Comparison of ENCODE assay signal across 8 cellular contexts in genomic region chr13:24053505-24054251, GRCh38.
DNase-seq lines count a peak whose midpoint lies in the region; ATAC-seq and TF ChIP-seq lines count a peak whose summit lies in the region.

No MANE protein-coding gene starts in this region.

- intact Hi-C loops in activated naive CD4-positive, alpha-beta T cell treated with anti-CD3 and anti-CD28 coated beads for 36 hours (cut with micrococcal nuclease): loop anchor here (1.0 to 10.0 kb wide), 6 partner anchors 33 to 501 kb away; no protein-coding TSS in a partner anchor

- H3K4me3 ChIP-seq in cardiac muscle cell (no peak overlapping the region), rectal smooth muscle tissue (ENCODE audit: low read length) (no peak overlapping the region)

- no peak overlapping the region for H3K27ac ChIP-seq in RWPE1
- no peak overlapping the region for H3K27ac ChIP-seq in cardiac muscle cell
- peak overlapping the region; percentile 56 for H3K27ac ChIP-seq in rectal smooth muscle tissue (ENCODE audit: low read depth, low read length)

- peak; percentile 85 for DNase-seq in DMS153 treated with DMSO at 0.1 percent for 48 hours (lab: John Stamatoyannopoulos, UW; ENCODE audit: unreplicated experiment)
- DNase-seq in KBM-7: peak; percentile 64
- peak; percentile 68 for DNase-seq in RWPE1 (ENCODE audit: low spot score)
- DNase-seq in activated naive CD4-positive, alpha-beta T cell treated with anti-CD3 and anti-CD28 coated beads for 36 hours: peak; percentile 80
- peak; percentile 73 to 74 for DNase-seq in cardiac muscle cell (ENCODE audit: low read depth in 1 of 2, low spot score in 1 of 2)

- no peaks in the 10 kb centered on the region for H3K36me3 Mint-ChIP-seq in activated naive CD4-positive, alpha-beta T cell treated with anti-CD3 and anti-CD28 coated beads for 36 hours (ENCODE audit: low read depth)

- H3K9ac ChIP-seq in rectal smooth muscle tissue (ENCODE audit: low read length): no peak overlapping the region

- H3K36me3 ChIP-seq in cardiac muscle cell: no peaks in the 10 kb centered on the region
- H3K36me3 ChIP-seq in rectal smooth muscle tissue (ENCODE audit: control insufficient read depth, insufficient read depth, low read length): no peaks in the 10 kb centered on the region

- in situ Hi-C loops in KBM-7 (cut with MboI; ENCODE audit: low pct_unique_long_range_greater_than_20kb, low sequenced_read_pairs): no loop called here

- TF ChIP-seq CTCF in RWPE1 (conservative IDR thresholded peaks at IDR 0.05; ENCODE audit: low read depth) (peak; percentile 73), cardiac muscle cell (IDR thresholded peaks at IDR 0.05; ENCODE audit: low read depth, low read length) (peak; percentile 78)

- H3K27ac Mint-ChIP-seq in activated naive CD4-positive, alpha-beta T cell treated with anti-CD3 and anti-CD28 coated beads for 36 hours: no peak overlapping the region

- no peaks in the 10 kb centered on the region for H3K9me3 ChIP-seq in cardiac muscle cell (ENCODE audit: low read depth)

- H3K4me1 Mint-ChIP-seq in activated naive CD4-positive, alpha-beta T cell treated with anti-CD3 and anti-CD28 coated beads for 36 hours (ENCODE audit: low read depth): peaks cover 10% of the 10 kb centered on the region

- no peaks in the 10 kb centered on the region for H3K9me3 Mint-ChIP-seq in activated naive CD4-positive, alpha-beta T cell treated with anti-CD3 and anti-CD28 coated beads for 36 hours

- no peaks in the 10 kb centered on the region for H3K4me1 ChIP-seq in cardiac muscle cell (ENCODE audit: low read depth)
- H3K4me1 ChIP-seq in rectal smooth muscle tissue (ENCODE audit: control insufficient read depth, insufficient read depth, low read length): peaks cover 18% of the 10 kb centered on the region

- no peaks in the 10 kb centered on the region for H3K27me3 ChIP-seq in cardiac muscle cell
- no peaks in the 10 kb centered on the region for H3K27me3 ChIP-seq in rectal smooth muscle tissue (ENCODE audit: control insufficient read depth, insufficient read depth, low read length)

- peaks cover 2% of the 10 kb centered on the region for H3K27me3 Mint-ChIP-seq in activated naive CD4-positive, alpha-beta T cell treated with anti-CD3 and anti-CD28 coated beads for 36 hours (ENCODE audit: low read depth)

- CTCF ChIA-PET in RWPE1 (lab: Yijun Ruan, JAX): interaction anchor here (0.6 to 2.3 kb wide), 14 partner anchors 10 to 430 kb away, joined by 3 to 10 read pairs (median 4); partner anchors contain the start of gene SPATA13
- CTCF ChIA-PET in activated naive CD4-positive, alpha-beta T cell treated with anti-CD3 and anti-CD28 coated beads for 36 hours (lab: Charles Lee): interaction anchor here (0.7 to 5.3 kb wide), 20 partner anchors 10 to 195 kb away, joined by 3 to 45 read pairs (median 4); no protein-coding TSS in a partner anchor

- no peak overlapping the region for H3K4me3 Mint-ChIP-seq in activated naive CD4-positive, alpha-beta T cell treated with anti-CD3 and anti-CD28 coated beads for 36 hours

- POLR2A ChIA-PET in RWPE1 (lab: Yijun Ruan, JAX; ENCODE audit: low non-redundant PET): no interaction called here

- peak; percentile 75 for ATAC-seq in GM21447 (IDR thresholded peaks at IDR 0.05; ENCODE audit: unreplicated experiment)
- no peak for ATAC-seq in GM21423 (IDR thresholded peaks at IDR 0.05; ENCODE audit: unreplicated experiment)
